In the genomic region with DNA sequence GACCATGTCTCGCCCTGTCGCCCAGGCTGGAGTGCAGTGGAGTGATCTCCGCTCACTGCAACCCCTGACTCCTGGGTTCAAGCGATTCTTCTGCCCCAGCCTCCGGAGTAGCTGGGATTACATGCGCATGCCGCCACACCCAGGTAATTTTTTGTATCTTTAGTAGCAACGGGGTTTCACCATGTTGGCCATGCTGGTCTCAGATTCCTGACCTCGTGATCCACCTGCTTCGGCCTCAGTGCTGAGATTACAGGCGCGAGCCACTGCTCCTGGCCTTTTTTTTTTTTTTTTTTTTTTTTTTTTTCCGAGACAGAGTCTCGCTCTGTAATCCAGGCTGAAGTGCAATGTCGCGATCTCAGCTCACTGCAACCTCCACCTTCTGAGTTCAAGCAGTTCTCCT, we compare ENCODE assay signal across 9 cellular contexts. TPM values are rescaled to one million over a fixed set of nuclear protein-coding genes. Genes with fewer than 3 reads are reported as not detected.
"Had no signal": no experiment of that assay in that cellular context is flagged by ENCODE, and none has a peak within 500 bp of the region (broad histone marks: within the 10 kb centered on the region; RNA-seq: fewer than 3 reads in every experiment).

No MANE protein-coding gene starts in this region.

- H3K27ac Mint-ChIP-seq: HFFc6, IgD-negative memory B cell had no signal

- H3K36me3 Mint-ChIP-seq: IgD-negative memory B cell had no signal

- H3K9me3 Mint-ChIP-seq: HFFc6, IgD-negative memory B cell had no signal

- H3K9ac ChIP-seq: GM23248 had no signal

- ATAC-seq: HCT116 had no signal

- H3K4me3 ChIP-seq: GM23248, HAP-1 had no signal

- H3K4me3 Mint-ChIP-seq: HFFc6 had no signal

- H3K9me3 ChIP-seq: HAP-1 had no signal

- H2AFZ ChIP-seq: GM23248 had no signal

- H3K36me3 ChIP-seq: HAP-1 had no signal

- DNase-seq: GM23248, GOT3, H7, KBM-7 had no signal

- H3K27ac ChIP-seq: GM23248 had no signal

RNA-seq across cellular contexts. Expression of a gene that starts 9.2 kb away (rescaled TPM):
- total RNA-seq: HT-29 had no signal
